8 cellular contexts compared by ENCODE assay signal in genomic region chr16:14629919-14630619, GRCh38. TPM values are rescaled to one million over a fixed set of nuclear protein-coding genes. Genes with fewer than 3 reads are reported as not detected.
DNase-seq lines count a peak whose midpoint lies in the region; ATAC-seq and TF ChIP-seq lines count a peak whose summit lies in the region.

A gene with protein sequence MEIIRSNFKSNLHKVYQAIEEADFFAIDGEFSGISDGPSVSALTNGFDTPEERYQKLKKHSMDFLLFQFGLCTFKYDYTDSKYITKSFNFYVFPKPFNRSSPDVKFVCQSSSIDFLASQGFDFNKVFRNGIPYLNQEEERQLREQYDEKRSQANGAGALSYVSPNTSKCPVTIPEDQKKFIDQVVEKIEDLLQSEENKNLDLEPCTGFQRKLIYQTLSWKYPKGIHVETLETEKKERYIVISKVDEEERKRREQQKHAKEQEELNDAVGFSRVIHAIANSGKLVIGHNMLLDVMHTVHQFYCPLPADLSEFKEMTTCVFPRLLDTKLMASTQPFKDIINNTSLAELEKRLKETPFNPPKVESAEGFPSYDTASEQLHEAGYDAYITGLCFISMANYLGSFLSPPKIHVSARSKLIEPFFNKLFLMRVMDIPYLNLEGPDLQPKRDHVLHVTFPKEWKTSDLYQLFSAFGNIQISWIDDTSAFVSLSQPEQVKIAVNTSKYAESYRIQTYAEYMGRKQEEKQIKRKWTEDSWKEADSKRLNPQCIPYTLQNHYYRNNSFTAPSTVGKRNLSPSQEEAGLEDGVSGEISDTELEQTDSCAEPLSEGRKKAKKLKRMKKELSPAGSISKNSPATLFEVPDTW (minus strand): TSS chr16:14630260. CDS start chr16:14630125, 135 bp downstream.

- ATAC-seq in GM19328 (IDR thresholded peaks at IDR 0.05; ENCODE audit: unreplicated experiment): peak; percentile 48
- ATAC-seq in HG03520 (IDR thresholded peaks at IDR 0.05; ENCODE audit: unreplicated experiment): peak; percentile 39

- H3K4me3 ChIP-seq in BE2C (ENCODE audit: low read depth, low read length): peak within 1 kb of the TSS; percentile 90

- no peak for TF ChIP-seq CTCF in BE2C (IDR thresholded peaks at IDR 0.05; ENCODE audit: low read depth, low read length)

- DNase-seq in BE2C: peak; percentile 99
- DNase-seq in NCI-H748 (lab: John Stamatoyannopoulos, UW; ENCODE audit: unreplicated experiment): peak; percentile 94
- DNase-seq in activated CD4-positive, alpha-beta T cell treated with anti-CD3 and anti-CD28 coated beads, Interleukin-2, amount 50 U/mL, for 1 hour: peak; percentile 98
- DNase-seq in cortex of kidney (lab: John Stamatoyannopoulos, UW): peak; percentile 31
- DNase-seq in left kidney (ENCODE audit: low read depth, low spot score): peak; percentile 98
- peak; percentile 98 for DNase-seq in stimulated activated CD4-positive, alpha-beta T cell treated with anti-CD3 and anti-CD28 coated beads, Interleukin-1b, Interleukin-23, amount 100 ng/mL, for 48 hours

- no peaks in the 10 kb centered on the region for H3K27me3 ChIP-seq in BE2C

- H3K9me3 ChIP-seq in BE2C: no peaks in the 10 kb centered on the region

- H3K4me1 ChIP-seq in BE2C: no peaks in the 10 kb centered on the region

- H3K36me3 ChIP-seq in BE2C: peaks cover 4% of the 10 kb centered on the region

RNA-seq across cellular contexts. Expression of the gene that starts here (rescaled TPM):
- 18.1 TPM for polyA plus RNA-seq in BE2C (2012; ENCODE audit: insufficient read depth, insufficient read length, low read depth)

Comparison
In these comparisons a context has a peak if more than half of its experiments do, and no peak if none do; other contexts are left out.
1. Peak in every context shown above with its lines: DNase-seq, ATAC-seq and H3K4me3 ChIP-seq.
2. DNase-seq: peak in every context shown above with its lines; median percentile 99 in BE2C; 98 in activated CD4-positive, alpha-beta T cell treated with anti-CD3 and anti-CD28 coated beads, Interleukin-2, amount 50 U/mL, for 1 hour; 98 in left kidney; 98 in stimulated activated CD4-positive, alpha-beta T cell treated with anti-CD3 and anti-CD28 coated beads, Interleukin-1b, Interleukin-23, amount 100 ng/mL, for 48 hours; 94 in NCI-H748; 31 in cortex of kidney.